Comparison of ENCODE assay signal across 12 cellular contexts in genomic region chr19:39917561-39918182, GRCh38.
"Had no signal": no experiment of that assay in that cellular context is flagged by ENCODE, and none has a peak within 500 bp of the region (broad histone marks: within the 10 kb centered on the region; RNA-seq: fewer than 3 reads in every experiment).

No MANE protein-coding gene starts in this region.

- H3K9me3 ChIP-seq: adrenal gland, ovary, right lobe of liver had no signal

- H3K4me3 Mint-ChIP-seq: activated B cell treated with CpG ODN at 0.5 μM for 24 hours; activated CD8-positive, alpha-beta T cell treated with anti-CD3 and anti-CD28 coated beads, Interleukin-2, amount 10 ng/mL, durations not matched to agents 7 days and 5 days; nephron progenitor cell had no signal

- H3K4me3 ChIP-seq: adrenal gland, ovary, right lobe of liver, SK-N-MC, tibial artery had no signal

- H3K4me1 Mint-ChIP-seq: nephron progenitor cell had no signal

- H3K4me1 ChIP-seq: adrenal gland, right lobe of liver, tibial artery had no signal

- H3K27ac ChIP-seq: adrenal gland, ovary, right lobe of liver, SK-N-MC, tibial artery had no signal

- H3K36me3 ChIP-seq: adrenal gland, ovary, right lobe of liver, tibial artery had no signal

- H3K27ac Mint-ChIP-seq: activated B cell treated with CpG ODN at 0.5 μM for 24 hours; activated CD8-positive, alpha-beta T cell treated with anti-CD3 and anti-CD28 coated beads, Interleukin-2, amount 10 ng/mL, durations not matched to agents 7 days and 5 days; nephron progenitor cell had no signal

- DNase-seq: activated B cell treated with CpG ODN at 0.5 μM for 24 hours; activated CD4-positive, alpha-beta T cell treated with anti-CD3 and anti-CD28 coated beads for 48 hours; activated CD8-positive, alpha-beta T cell treated with anti-CD3 and anti-CD28 coated beads, Interleukin-2, amount 10 ng/mL, durations not matched to agents 7 days and 5 days; activated naive CD4-positive, alpha-beta T cell treated with Interleukin-2 at 50 U/mL for 16 hours; foreskin fibroblast; kidney glomerular epithelial cell; nephron progenitor cell; ovary; right lobe of liver had no signal

- ATAC-seq: activated CD8-positive, alpha-beta T cell treated with anti-CD3 and anti-CD28 coated beads, Interleukin-2, amount 10 ng/mL, durations not matched to agents 7 days and 5 days had no signal

- H3K27me3 ChIP-seq: ovary, right lobe of liver had no signal
